Comparison of ENCODE assay signal across 12 cellular contexts in the genomic region with DNA sequence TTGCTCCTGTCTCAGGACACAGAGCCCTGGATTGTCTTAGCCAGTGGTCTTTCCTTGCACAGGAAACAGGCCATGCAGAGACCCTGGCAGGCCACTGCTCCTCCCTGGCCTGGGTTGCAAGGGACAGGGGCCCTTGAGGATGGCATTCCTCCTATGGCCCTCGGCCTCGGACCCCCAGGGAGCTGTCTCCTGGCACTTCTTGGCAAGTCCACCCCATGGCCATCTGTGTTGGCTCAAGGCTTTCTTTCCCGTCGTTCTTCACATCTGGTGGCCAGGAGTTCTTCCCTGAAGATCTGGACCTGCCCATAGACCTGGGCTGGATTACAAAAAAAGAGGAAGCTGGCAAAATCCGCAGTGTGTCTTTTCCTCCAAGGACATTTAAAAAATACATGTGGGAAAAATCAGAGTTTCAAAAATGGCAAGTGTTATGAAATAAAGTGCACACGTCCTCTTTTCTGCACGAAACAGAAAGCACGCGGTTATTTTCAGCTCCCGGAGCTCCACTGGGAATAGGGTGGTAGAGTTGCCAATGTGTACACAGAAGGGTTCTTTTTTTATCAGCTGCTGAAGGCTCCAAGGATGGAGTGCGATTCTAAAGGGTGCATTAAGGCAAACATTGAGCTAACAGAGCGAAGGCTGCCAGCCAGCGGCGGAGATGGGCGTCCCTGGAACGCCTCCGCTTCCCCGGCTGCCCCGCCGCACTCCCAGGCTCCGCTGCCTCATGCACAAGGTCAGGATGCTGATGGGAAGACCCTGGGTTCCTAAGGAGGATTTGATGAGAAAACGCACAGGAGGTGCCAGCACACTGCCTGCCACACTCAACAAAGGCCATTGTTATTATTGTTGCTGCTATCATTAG.
A peak's percentile ranks its signal among the peaks of the same experiment; 100 is the strongest.
DNase-seq lines count a peak whose midpoint lies in the region; ATAC-seq, FAIRE-seq and TF ChIP-seq lines count a peak whose summit lies in the region.
"Had no signal": no experiment of that assay in that cellular context is flagged by ENCODE, and none has a peak within 500 bp of the region (broad histone marks: within the 10 kb centered on the region; RNA-seq: fewer than 3 reads in every experiment).

No MANE protein-coding gene starts in this region.

- H3K4me1 ChIP-seq in pancreas = no peaks in the 10 kb centered on the region

- H3K27me3 ChIP-seq in pancreas = no peaks in the 10 kb centered on the region

- ATAC-seq in pancreas = peak in 3 of 4 donors; percentile 54 to 64 (median 64)
- no peak for ATAC-seq in HG03378 (IDR thresholded peaks at IDR 0.05; ENCODE audit: unreplicated experiment)
- ATAC-seq: CD8-positive, alpha-beta T cell had no signal

- TF ChIP-seq CTCF in pancreas (IDR thresholded peaks at IDR 0.05) = no peak

- DNase-seq in AG20443 (ENCODE audit: low spot score) (peak; percentile 43), NCI-H2171 (lab: John Stamatoyannopoulos, UW) (peak; percentile 62), fibroblast of peridontal ligament (ENCODE audit: extremely low read depth) (peak; percentile 95), pancreas (no peak), NCI-H2029 (lab: John Stamatoyannopoulos, UW) (no peak), SW 1271 (lab: John Stamatoyannopoulos, UW) (no peak), GM19240 (ENCODE audit: insufficient read length, low spot score) (no peak)
- DNase-seq: CD8-positive, alpha-beta T cell; MM.1S; naive B cell had no signal

- H3K36me3 ChIP-seq in pancreas = no peaks in the 10 kb centered on the region

- 43 to 55% methylated on average over 22 of the region's 22 CpGs for WGBS in pancreas, 2 donors

- intact Hi-C loops in pancreas (cut with DNase I) = no loop called here

- no peaks in the 10 kb centered on the region for H3K9me3 ChIP-seq in pancreas

- no peak overlapping the region for H3K27ac ChIP-seq in pancreas

- no peak overlapping the region for H3K4me3 ChIP-seq in pancreas

- no peak for FAIRE-seq in pancreas (lab: Jason Lieb, UNC)
- FAIRE-seq: endothelial cell of umbilical vein had no signal

Comparison
In these comparisons a context has a peak if more than half of its experiments do, and no peak if none do; other contexts are left out.
1. DNase-seq: peak in AG20443 (single experiment), NCI-H2171 (single experiment) and fibroblast of peridontal ligament (single experiment); none in pancreas (0 of 6), NCI-H2029 (single experiment), SW 1271 (0 of 2) and GM19240 (single experiment).